Comparison of ENCODE assay signal across 8 cellular contexts in genomic region chr20:34516038-34516873, GRCh38. TPM values are rescaled to one million over a fixed set of nuclear protein-coding genes. Genes with fewer than 3 reads are reported as not detected.
A peak's percentile ranks its signal among the peaks of the same experiment; 100 is the strongest.
DNase-seq lines count a peak whose midpoint lies in the region; FAIRE-seq and TF ChIP-seq lines count a peak whose summit lies in the region.

TSS of gene DYNLRB1 (plus strand) at chr20:34516422. CDS start at chr20:34516459, 37 bp downstream.

- H3K36me3 ChIP-seq in neuronal stem cell (replicated peaks in 1 of 2; ENCODE audit: control insufficient read depth in 2 of 2, insufficient read depth in 2 of 2, low read length in 2 of 2) (peaks cover 0 to 46% of the 10 kb centered on the region in 2 donors), subcutaneous abdominal adipose tissue (ENCODE audit: control insufficient read depth in 5 of 5, insufficient read depth in 5 of 5, low read length in 5 of 5) (peaks cover 0 to 14% (median 3%) of the 10 kb centered on the region in 5 donors)

- no peak within 1 kb of the TSS for H2BK15ac ChIP-seq in neuronal stem cell (ENCODE audit: low read length)

- peaks cover 27% of the 10 kb centered on the region for H3K4me1 Mint-ChIP-seq in activated naive CD4-positive, alpha-beta T cell treated with anti-CD3 and anti-CD28 coated beads for 36 hours (ENCODE audit: low read depth)

- H3K27me3 Mint-ChIP-seq in activated naive CD4-positive, alpha-beta T cell treated with anti-CD3 and anti-CD28 coated beads for 36 hours (ENCODE audit: low read depth) = no peaks in the 10 kb centered on the region

- TF ChIP-seq POLR2A in NB4 (IDR thresholded peaks at IDR 0.05; ENCODE audit: extremely low read depth, insufficient read length) = peak; percentile 82

- H3K9me3 ChIP-seq in neuronal stem cell (replicated peaks in 1 of 2; ENCODE audit: control insufficient read depth in 2 of 2, insufficient read depth in 1 of 2, low read depth in 1 of 2, low read length in 2 of 2) (no peaks in the 10 kb centered on the region), subcutaneous abdominal adipose tissue (ENCODE audit: control insufficient read depth in 5 of 5, low read length in 5 of 5) (no peaks in the 10 kb centered on the region)

- H3K18ac ChIP-seq in neuronal stem cell (ENCODE audit: low read length) = peak within 1 kb of the TSS; percentile 95

- no peak within 1 kb of the TSS for H2BK120ac ChIP-seq in neuronal stem cell (ENCODE audit: low read depth, low read length)

- H4K8ac ChIP-seq in neuronal stem cell (ENCODE audit: low read depth, low read length) = no peak within 1 kb of the TSS

- H3K27ac Mint-ChIP-seq in activated naive CD4-positive, alpha-beta T cell treated with anti-CD3 and anti-CD28 coated beads for 36 hours = peak within 1 kb of the TSS; percentile 96

- CTCF ChIA-PET in activated naive CD4-positive, alpha-beta T cell treated with anti-CD3 and anti-CD28 coated beads for 36 hours (lab: Charles Lee) = interaction anchor here (0.6 to 5.0 kb wide), 9 partner anchors 23 to 254 kb away, joined by 3 to 48 read pairs (median 7); partner anchors contain the start of gene AHCY

- WGBS in neuronal stem cell (ENCODE audit: extremely low coverage in 2 of 2, insufficient read length in 2 of 2, insufficient replicate concordance in 1 of 2), 2 donors = no CpG with 5 or more reads among the region's 61 CpGs

- peaks cover 3% of the 10 kb centered on the region for H3K79me1 ChIP-seq in neuronal stem cell (ENCODE audit: low read depth, low read length)

- peak within 1 kb of the TSS; percentile 98 for H2AFZ ChIP-seq in neuronal stem cell (ENCODE audit: low read length)

- peak within 1 kb of the TSS; percentile 59 for H3K4me3 ChIP-seq in HFF-Myc (replicated peaks; ENCODE audit: low read depth, low read length)
- H3K4me3 ChIP-seq in NB4 (ENCODE audit: low read depth, low read length) = peak within 1 kb of the TSS; percentile 80
- H3K4me3 ChIP-seq in neuronal stem cell (ENCODE audit: low read length in 2 of 2) = peak within 1 kb of the TSS; percentile 78 to 81
- peak within 1 kb of the TSS; percentile 91 to 96 (median 93) for H3K4me3 ChIP-seq in subcutaneous abdominal adipose tissue (ENCODE audit: low read depth in 1 of 5, low read length in 5 of 5)

- DNase-seq in GM03348 (ENCODE audit: low spot score) (peak; percentile 96), HFF-Myc (ENCODE audit: extremely low read depth, low read depth) (peak; percentile 84), NB4 (ENCODE audit: low read depth) (peak; percentile 95), SK-N-DZ (ENCODE audit: low spot score) (peak; percentile 98), frontal cortex (ENCODE audit: low spot score in 2 of 2) (peak; percentile 76 to 82), neuronal stem cell (ENCODE audit: low spot score) (peak; percentile 99)
- DNase-seq in activated naive CD4-positive, alpha-beta T cell treated with anti-CD3 and anti-CD28 coated beads for 36 hours = peak; percentile 96

- H2AK5ac ChIP-seq in neuronal stem cell (ENCODE audit: low read depth, low read length) = no peak within 1 kb of the TSS

- intact Hi-C loops in activated naive CD4-positive, alpha-beta T cell treated with anti-CD3 and anti-CD28 coated beads for 36 hours (cut with micrococcal nuclease) = loop anchor here (1.0 to 10.0 kb wide), 7 partner anchors 161 to 523 kb away; partner anchors contain the start of genes ACSS2, AHCY, EIF2S2 and PIGU

- no peaks in the 10 kb centered on the region for H3K27me3 ChIP-seq in neuronal stem cell (ENCODE audit: control insufficient read depth in 3 of 3, insufficient read depth in 3 of 3, low read depth in 1 of 3, low read length in 3 of 3)
- no peaks in the 10 kb centered on the region for H3K27me3 ChIP-seq in subcutaneous abdominal adipose tissue (ENCODE audit: control insufficient read depth in 5 of 5, insufficient read depth in 4 of 5, low read length in 5 of 5)

- no peaks in the 10 kb centered on the region for H3K9me3 Mint-ChIP-seq in activated naive CD4-positive, alpha-beta T cell treated with anti-CD3 and anti-CD28 coated beads for 36 hours

- H3K9ac ChIP-seq in neuronal stem cell (ENCODE audit: low read depth, low read length, poor library complexity) = peak within 1 kb of the TSS; percentile 85
- H3K9ac ChIP-seq in subcutaneous abdominal adipose tissue (ENCODE audit: low read length in 5 of 5) = peak within 1 kb of the TSS; percentile 73 to 97 (median 95)

- TF ChIP-seq CTCF in HFF-Myc (IDR thresholded peaks at IDR 0.05; ENCODE audit: low read depth, low read length, missing control alignments) = no peak
- no peak for TF ChIP-seq CTCF in NB4 (IDR thresholded peaks at IDR 0.05; ENCODE audit: low read depth, low read length)

- H3K4me3 Mint-ChIP-seq in activated naive CD4-positive, alpha-beta T cell treated with anti-CD3 and anti-CD28 coated beads for 36 hours = peak within 1 kb of the TSS; percentile 98

- peak within 1 kb of the TSS; percentile 96 for H3K23ac ChIP-seq in neuronal stem cell (ENCODE audit: low read depth, low read length, poor library complexity)

- H4K91ac ChIP-seq in neuronal stem cell (ENCODE audit: low read depth, low read length, poor library complexity) = no peak within 1 kb of the TSS

- no peak within 1 kb of the TSS for H3K4ac ChIP-seq in neuronal stem cell (ENCODE audit: low read length)

- peak within 1 kb of the TSS; percentile 94 for H3K27ac ChIP-seq in neuronal stem cell (replicated peaks; ENCODE audit: low read length)
- peak within 1 kb of the TSS; percentile 91 for H3K27ac ChIP-seq in subcutaneous abdominal adipose tissue (ENCODE audit: low read depth, low read length)

- H3K4me1 ChIP-seq in neuronal stem cell (ENCODE audit: control insufficient read depth in 2 of 2, insufficient read depth in 1 of 2, low read depth in 1 of 2, low read length in 2 of 2) (peaks cover 0 to 2% of the 10 kb centered on the region in 2 donors), subcutaneous abdominal adipose tissue (ENCODE audit: control insufficient read depth in 5 of 5, insufficient read depth in 5 of 5, low read length in 5 of 5) (peaks cover 0 to 28% (median 23%) of the 10 kb centered on the region in 5 donors)

- H2BK5ac ChIP-seq in neuronal stem cell (ENCODE audit: low read length) = peak within 1 kb of the TSS; percentile 67

- H2BK12ac ChIP-seq in neuronal stem cell (ENCODE audit: low read length) = no peak within 1 kb of the TSS

- no peak within 1 kb of the TSS for H3K14ac ChIP-seq in neuronal stem cell (ENCODE audit: low read length)

- H3K36me3 Mint-ChIP-seq in activated naive CD4-positive, alpha-beta T cell treated with anti-CD3 and anti-CD28 coated beads for 36 hours (ENCODE audit: low read depth) = peaks cover 7% of the 10 kb centered on the region

- no peak for FAIRE-seq in frontal cortex (lab: Jason Lieb, UNC)

- peak within 1 kb of the TSS; percentile 84 for H3K4me2 ChIP-seq in neuronal stem cell (ENCODE audit: insufficient read depth, low read length, poor library complexity, severe bottlenecking)

RNA-seq across cellular contexts. Expression of gene DYNLRB1, which starts in this region (rescaled TPM):
- polyA plus RNA-seq in SK-N-DZ (2014; cell fraction: cytosol; rRNA removed) = 229 and 266 TPM in 2 replicates
- 134 and 157 TPM in 2 replicates for polyA plus RNA-seq in SK-N-DZ (2014; cell fraction: nucleus; rRNA removed)
- 10 to 100 TPM; 81.9 to 92.9 TPM for total RNA-seq in activated naive CD4-positive, alpha-beta T cell treated with anti-CD3 and anti-CD28 coated beads for 36 hours
- 50.1 TPM for total RNA-seq in frontal cortex
- 334 TPM for polyA plus RNA-seq in neuronal stem cell (2013, experiment 1 of 2)
- 321 TPM for polyA plus RNA-seq in neuronal stem cell (2013, experiment 2 of 2)

Comparison
In these comparisons a context has a peak if more than half of its experiments do, and no peak if none do; other contexts are left out.
1. Peak in every context shown above with its lines: DNase-seq, H3K4me3 ChIP-seq and H3K27ac ChIP-seq.